ENCODE assay signal across 8 cellular contexts in the genomic region with DNA sequence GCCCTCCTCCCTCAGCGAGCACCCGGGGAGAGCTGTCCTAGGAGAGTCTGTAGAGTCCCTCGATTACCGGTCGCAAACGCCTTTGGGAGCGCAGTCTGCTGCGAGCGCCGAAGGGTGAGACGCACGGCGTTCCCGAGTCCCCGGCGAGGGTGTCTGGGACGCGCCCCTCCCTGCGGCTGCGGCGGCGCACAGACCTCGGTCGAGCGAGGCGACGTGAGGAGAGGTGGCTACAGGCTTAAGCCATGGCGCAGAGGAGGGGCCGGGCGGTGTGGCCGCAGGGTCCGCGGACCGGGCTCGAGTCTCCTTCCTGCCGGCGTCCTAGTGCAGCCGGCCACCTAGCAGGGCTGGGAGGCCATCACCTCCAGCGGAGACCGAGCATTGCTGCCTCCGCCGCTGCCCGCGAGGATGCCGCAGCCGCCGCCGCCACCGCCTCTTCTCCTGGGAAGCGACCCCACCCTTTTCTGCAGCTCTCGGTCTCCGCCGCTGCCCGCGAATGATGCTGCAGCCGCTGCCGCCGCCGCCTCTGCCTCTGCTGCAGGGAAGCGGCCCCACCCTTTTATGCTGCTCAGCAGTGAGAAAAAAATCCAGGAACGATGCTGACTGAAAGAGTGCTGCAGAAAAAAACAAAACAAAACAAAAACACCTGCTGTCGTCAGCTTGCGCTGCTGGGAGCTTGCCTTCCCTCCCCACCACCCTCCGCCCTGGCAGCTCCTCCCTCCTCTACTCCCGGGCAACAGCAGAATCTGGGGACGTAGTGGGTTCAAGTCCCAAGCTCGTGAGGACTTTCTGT. TPM values are rescaled to one million over a fixed set of nuclear protein-coding genes. Genes with fewer than 3 reads are reported as not detected.
DNase-seq lines count a peak whose midpoint lies in the region; ATAC-seq and TF ChIP-seq lines count a peak whose summit lies in the region.

A gene (minus strand): TSS at position 531 of the 790 bp plus-strand sequence. CDS start 669 bp downstream, outside the sequence.

- no peak within 1 kb of the TSS for H3K14ac ChIP-seq in H9 (ENCODE audit: insufficient read depth, low read length)
- H3K14ac ChIP-seq in mesenchymal stem cell (ENCODE audit: low read length in 2 of 2) = no peak within 1 kb of the TSS

- no peak; the same call in 1 of the 2 replicates for TF ChIP-seq CTCF in BJ (IDR thresholded peaks at IDR 0.05; ENCODE audit: insufficient read depth, low read depth, low read length)
- no peak for TF ChIP-seq CTCF in H9 (conservative IDR thresholded peaks at IDR 0.05)
- no peak for TF ChIP-seq CTCF in SU-DHL-6 (IDR thresholded peaks at IDR 0.05; ENCODE audit: insufficient read depth, low read length, poor library complexity, severe bottlenecking)

- peak within 1 kb of the TSS; percentile 56 to 90 for H3K4me3 Mint-ChIP-seq in H9
- peak within 1 kb of the TSS; percentile 80 for H3K4me3 Mint-ChIP-seq in effector memory CD8-positive, alpha-beta T cell

- no peak within 1 kb of the TSS for H2BK120ac ChIP-seq in H9 (ENCODE audit: low read depth, low read length, poor library complexity, severe bottlenecking)
- no peak within 1 kb of the TSS for H2BK120ac ChIP-seq in mesenchymal stem cell (ENCODE audit: low read depth, low read length)

- H3K9me2 ChIP-seq in SU-DHL-6 (replicated peaks; ENCODE audit: insufficient read depth, low read length) = no peaks in the 10 kb centered on the region

- H3K79me2 ChIP-seq in H9 (ENCODE audit: insufficient read depth, low read length) (no peaks in the 10 kb centered on the region), SU-DHL-6 (ENCODE audit: insufficient read depth, low read length) (no peaks in the 10 kb centered on the region)

- H3K4me3 ChIP-seq in BJ (ENCODE audit: low read depth, low read length) (peak within 1 kb of the TSS; percentile 45), SU-DHL-6 (ENCODE audit: insufficient read depth, low read length, poor library complexity, severe bottlenecking) (no peak within 1 kb of the TSS), mesenchymal stem cell (ENCODE audit: insufficient read depth in 1 of 2, low read depth in 1 of 2, low read length in 2 of 2) (peak within 1 kb of the TSS; percentile 20 to 72)

- H3T11ph ChIP-seq in H9 (ENCODE audit: low read length) = no peak within 1 kb of the TSS

- H2BK12ac ChIP-seq in H9 (ENCODE audit: insufficient read length, low read depth, low read length) (no peak within 1 kb of the TSS), mesenchymal stem cell (ENCODE audit: low read length in 2 of 2) (no peak within 1 kb of the TSS)

- H4K8ac ChIP-seq in H9 (replicated peaks; ENCODE audit: insufficient read length, low read depth, low read length) (no peak within 1 kb of the TSS), mesenchymal stem cell (ENCODE audit: low read length) (no peak within 1 kb of the TSS)

- H3K79me1 ChIP-seq in H9 (ENCODE audit: insufficient read depth, low read depth, low read length, poor library complexity, severe bottlenecking) = no peaks in the 10 kb centered on the region
- H3K79me1 ChIP-seq in mesenchymal stem cell (replicated peaks; ENCODE audit: low read length, poor library complexity, severe bottlenecking) = no peaks in the 10 kb centered on the region

- no peak within 1 kb of the TSS for H2AFZ ChIP-seq in H9 (ENCODE audit: low read length)
- H2AFZ ChIP-seq in SU-DHL-6 (ENCODE audit: low read depth, low read length, severe bottlenecking) = no peak within 1 kb of the TSS
- H2AFZ ChIP-seq in mesenchymal stem cell (ENCODE audit: low read depth, low read length) = peak within 1 kb of the TSS; percentile 34

- POLR2A ChIA-PET in BJ (lab: Charles Lee) = interaction anchor here (1.0 kb wide), 1 partner anchor 13 kb away, joined by 3 read pairs; no protein-coding TSS in a partner anchor

- H3K4me1 Mint-ChIP-seq in H9 = peaks cover 27 to 37% of the 10 kb centered on the region in 2 experiments
- H3K4me1 Mint-ChIP-seq in effector memory CD8-positive, alpha-beta T cell (ENCODE audit: low read depth in 2 of 2) = peaks cover 8 to 10% of the 10 kb centered on the region in 2 donors

- peaks cover 0 to 8% of the 10 kb centered on the region in 2 experiments; a peak in 4 of 5 replicates for H3K9me3 Mint-ChIP-seq in H9
- no peaks in the 10 kb centered on the region for H3K9me3 Mint-ChIP-seq in effector memory CD8-positive, alpha-beta T cell

- H3K4ac ChIP-seq in H9 (ENCODE audit: low read depth, low read length) (no peak within 1 kb of the TSS), mesenchymal stem cell (ENCODE audit: low read depth in 1 of 2, low read length in 2 of 2) (no peak within 1 kb of the TSS)

- WGBS in H9 (ENCODE audit: extremely low coverage, insufficient read length, low lambda C conversion rate) = no CpG with 5 or more reads among the region's 67 CpGs
- 5% methylated on average over 58 of the region's 67 CpGs for whole genome bisulfite sequencing in mesenchymal stem cell

- no peak within 1 kb of the TSS for H2BK20ac ChIP-seq in H9 (ENCODE audit: low read depth, low read length, poor library complexity, severe bottlenecking)

- no peak within 1 kb of the TSS for H3K18ac ChIP-seq in H9 (ENCODE audit: insufficient read length, low read depth, low read length)
- H3K18ac ChIP-seq in mesenchymal stem cell (ENCODE audit: low read depth in 1 of 2, low read length in 2 of 2) = no peak within 1 kb of the TSS

- H3K9me3 ChIP-seq in H9 (ENCODE audit: control insufficient read depth, low read depth, low read length) (no peaks in the 10 kb centered on the region), SU-DHL-6 (ENCODE audit: insufficient read depth, low read length) (no peaks in the 10 kb centered on the region), mesenchymal stem cell (ENCODE audit: control insufficient read depth, low read length) (no peaks in the 10 kb centered on the region)

- peaks cover 11% of the 10 kb centered on the region for H3K23me2 ChIP-seq in H9 (ENCODE audit: insufficient read length, low read depth, low read length, poor library complexity, severe bottlenecking)

- H3K36me3 ChIP-seq in BJ (ENCODE audit: control insufficient read depth, insufficient read depth, low read length) (no peaks in the 10 kb centered on the region), SU-DHL-6 (ENCODE audit: low read length) (no peaks in the 10 kb centered on the region), mesenchymal stem cell (ENCODE audit: control insufficient read depth in 1 of 2, insufficient read depth in 2 of 2, low read depth in 1 of 2, low read length in 2 of 2) (no peaks in the 10 kb centered on the region)

- H2BK5ac ChIP-seq in H9 (ENCODE audit: insufficient read length, low read length) = no peak within 1 kb of the TSS
- no peak within 1 kb of the TSS for H2BK5ac ChIP-seq in mesenchymal stem cell (ENCODE audit: low read depth, low read length, poor library complexity, severe bottlenecking)

- H3K4me1 ChIP-seq in H9 (ENCODE audit: insufficient read depth, low read length) (0 out of 2 replicates have a peak, but pooled peaks cover under 1% of the 10 kb centered on the region), mesenchymal stem cell (ENCODE audit: control insufficient read depth, insufficient read depth, low read depth, low read length) (peaks cover 19% of the 10 kb centered on the region)

- no peak within 1 kb of the TSS for H3K9ac ChIP-seq in H9 (ENCODE audit: extremely low read depth, insufficient read length, low read length)
- no peak within 1 kb of the TSS for H3K9ac ChIP-seq in SU-DHL-6 (ENCODE audit: low read length)
- H3K9ac ChIP-seq in mesenchymal stem cell (ENCODE audit: low read length) = peak within 1 kb of the TSS; percentile 63

- no peak within 1 kb of the TSS for H3K23ac ChIP-seq in H9 (ENCODE audit: insufficient read length, low read depth, low read length)
- peak within 1 kb of the TSS in 1 of 2 experiments; percentile 56 for H3K23ac ChIP-seq in mesenchymal stem cell (ENCODE audit: low read length in 2 of 2)

- H3K27me3 ChIP-seq in BJ (ENCODE audit: control insufficient read depth, insufficient read depth, low read length) = peaks cover 24% of the 10 kb centered on the region
- H3K27me3 ChIP-seq in H9 (ENCODE audit: insufficient read depth, low read length) = peaks cover 59% of the 10 kb centered on the region
- H3K27me3 ChIP-seq in SU-DHL-6 (ENCODE audit: low read length) = no peaks in the 10 kb centered on the region
- peaks cover 38 to 65% of the 10 kb centered on the region in 2 experiments for H3K27me3 ChIP-seq in mesenchymal stem cell (ENCODE audit: control insufficient read depth in 1 of 2, insufficient read depth in 1 of 2, low read length in 2 of 2)

- no peak for DNase-seq in BJ (ENCODE audit: low read depth)
- DNase-seq in H9 = peak; percentile 64
- DNase-seq in effector memory CD8-positive, alpha-beta T cell = peak in 1 of 3 experiments; percentile 5
- no peak for DNase-seq in mesenchymal stem cell
- DNase-seq in superior temporal gyrus (ENCODE audit: extremely low spot score) = peak; percentile 60
- no peak for DNase-seq in SKM-1 (lab: John Stamatoyannopoulos, UW; ENCODE audit: unreplicated experiment)

- CTCF ChIA-PET in BJ (lab: Yijun Ruan, JAX) = interaction anchor here (0.7 to 1.3 kb wide), 5 partner anchors 9 to 697 kb away, joined by 3 to 4 read pairs (median 3); no protein-coding TSS in a partner anchor

- H4K20me1 ChIP-seq in H9 (ENCODE audit: control insufficient read depth, insufficient read depth, insufficient read length) = no peaks in the 10 kb centered on the region
- H4K20me1 ChIP-seq in SU-DHL-6 (ENCODE audit: low read depth, low read length) = no peaks in the 10 kb centered on the region

- H3K4me2 ChIP-seq in H9 (ENCODE audit: insufficient read depth, insufficient read length, low read length) (peak within 1 kb of the TSS; percentile 43), SU-DHL-6 (ENCODE audit: low read depth, low read length, poor library complexity, severe bottlenecking) (peak within 1 kb of the TSS; percentile 14), mesenchymal stem cell (ENCODE audit: low read length, poor library complexity, severe bottlenecking) (peak within 1 kb of the TSS; percentile 96)

- H3K27me3 Mint-ChIP-seq in H9 (ENCODE audit: low read depth) = peaks cover 84% of the 10 kb centered on the region
- peaks cover 73 to 81% of the 10 kb centered on the region in 2 donors for H3K27me3 Mint-ChIP-seq in effector memory CD8-positive, alpha-beta T cell

- no peak within 1 kb of the TSS for H3K56ac ChIP-seq in H9 (ENCODE audit: insufficient read length, low read depth, low read length)

- no peaks in the 10 kb centered on the region for H3F3A ChIP-seq in SU-DHL-6 (ENCODE audit: insufficient read depth)

- H4K91ac ChIP-seq in H9 (ENCODE audit: insufficient read length, low read depth, low read length) = no peak within 1 kb of the TSS
- H4K91ac ChIP-seq in mesenchymal stem cell (ENCODE audit: low read length) = no peak within 1 kb of the TSS

- H2AK5ac ChIP-seq in H9 (ENCODE audit: insufficient read length, low read length) (no peak within 1 kb of the TSS), mesenchymal stem cell (ENCODE audit: low read length, severe bottlenecking) (no peak within 1 kb of the TSS)

- H4K5ac ChIP-seq in H9 (ENCODE audit: insufficient read length, low read depth, low read length) = no peak within 1 kb of the TSS

- ATAC-seq in effector memory CD8-positive, alpha-beta T cell (replicated peaks) = peak; percentile 30
- ATAC-seq in HG03520 (IDR thresholded peaks at IDR 0.05; ENCODE audit: unreplicated experiment) = no peak

- H3K36me3 Mint-ChIP-seq in H9 (ENCODE audit: insufficient read depth in 1 of 3, low read depth in 3 of 3) = peaks cover 0 to under 1% (median 0%) of the 10 kb centered on the region in 3 experiments; a peak in 3 of 7 replicates
- H3K36me3 Mint-ChIP-seq in effector memory CD8-positive, alpha-beta T cell (ENCODE audit: insufficient read depth) = peaks cover 3% of the 10 kb centered on the region

- H3K27ac ChIP-seq in H9 (ENCODE audit: insufficient read length, low read depth, low read length) (no peak within 1 kb of the TSS), SU-DHL-6 (ENCODE audit: low read depth, low read length) (no peak within 1 kb of the TSS), mesenchymal stem cell (ENCODE audit: low read length, poor library complexity, severe bottlenecking) (no peak within 1 kb of the TSS)

- H3K27ac Mint-ChIP-seq in H9 = peak within 1 kb of the TSS in 1 of 3 experiments; percentile 84; a peak in 1 of 7 replicates
- H3K27ac Mint-ChIP-seq in effector memory CD8-positive, alpha-beta T cell = no peak within 1 kb of the TSS

- H2BK15ac ChIP-seq in H9 (ENCODE audit: low read depth, low read length) (no peak within 1 kb of the TSS; the same call in 1 of the 2 replicates), mesenchymal stem cell (ENCODE audit: low read depth, poor library complexity, severe bottlenecking) (no peak within 1 kb of the TSS)

RNA-seq across cellular contexts. Expression of the gene that starts here (rescaled TPM):
- 10.9 and 12.3 TPM in 2 replicates for polyA plus RNA-seq in BJ (2011; rRNA removed)
- 6.3 and 7.4 TPM in 2 replicates for polyA minus RNA-seq in BJ (2011; rRNA and poly(A)+ RNA removed)
- total RNA-seq in H9 (2021) = 0.48 and 0.77 TPM in 2 replicates
- 0.18 TPM for polyA plus RNA-seq in mesenchymal stem cell (2013, experiment 1 of 2)
- polyA plus RNA-seq in mesenchymal stem cell (2013, experiment 2 of 2) = 0.16 TPM

Comparison
In these comparisons a context has a peak if more than half of its experiments do, and no peak if none do; other contexts are left out.
1. Peak in DNase-seq and H3K4me2 ChIP-seq in H9; RNA of the gene not detected or under 1 TPM.
2. H3K4me2 ChIP-seq: peak in every context shown above with its lines; median percentile 96 in mesenchymal stem cell; 43 in H9; 14 in SU-DHL-6.